Comparison of ENCODE assay signal across 10 cellular contexts in the genomic region with DNA sequence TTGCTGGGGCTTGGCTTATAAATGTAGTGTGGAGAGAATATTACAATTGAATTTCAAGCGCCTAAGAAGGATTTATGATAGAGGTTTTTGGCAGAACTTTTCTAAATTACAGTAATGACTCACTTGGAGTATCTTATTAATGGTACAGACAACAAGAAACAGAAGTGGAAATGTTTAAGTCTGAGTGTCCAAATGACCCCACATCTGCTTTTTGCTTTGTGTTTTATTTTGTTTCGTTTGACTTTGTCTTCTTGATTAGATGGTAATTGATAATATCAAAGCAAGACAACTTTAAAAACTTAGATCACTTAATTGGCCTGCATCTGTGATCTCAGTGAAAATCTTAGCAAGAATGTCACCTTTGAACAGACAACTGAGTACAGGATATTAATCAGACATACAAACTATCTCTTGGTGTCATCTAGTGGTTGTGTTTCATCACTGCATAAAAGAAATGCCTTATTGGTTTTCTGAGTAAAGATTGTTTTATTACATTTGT.
DNase-seq lines count a peak whose midpoint lies in the region; ATAC-seq and TF ChIP-seq lines count a peak whose summit lies in the region.
"Had no signal": no experiment of that assay in that cellular context is flagged by ENCODE, and none has a peak within 500 bp of the region (broad histone marks: within the 10 kb centered on the region; RNA-seq: fewer than 3 reads in every experiment).

No MANE protein-coding gene starts in this region.

- H3K9me3 ChIP-seq in BE2C, result no peaks in the 10 kb centered on the region
- H3K9me3 ChIP-seq in Peyer's patch, result no peaks in the 10 kb centered on the region
- no peaks in the 10 kb centered on the region for H3K9me3 ChIP-seq in hepatocyte (ENCODE audit: low read depth)

- H3K9me3 Mint-ChIP-seq in HFFc6, result peaks cover 4% of the 10 kb centered on the region; the same call in 1 of the 2 replicates
- peaks cover 4 to 5% of the 10 kb centered on the region in 2 donors for H3K9me3 Mint-ChIP-seq in natural killer cell
- H3K9me3 Mint-ChIP-seq: natural killer cell treated with Interleukin-12 subunit alpha and Interleukin-12 subunit beta and Interleukin-15 and Interleukin-18, amount 100 ng/mL, for 72 hours had no signal

- H3K36me3 ChIP-seq in BE2C, result no peaks in the 10 kb centered on the region
- H3K36me3 ChIP-seq in Peyer's patch, result no peaks in the 10 kb centered on the region
- no peaks in the 10 kb centered on the region for H3K36me3 ChIP-seq in hepatocyte (replicated peaks; ENCODE audit: insufficient read depth, low read depth)

- TF ChIP-seq CTCF in BE2C (IDR thresholded peaks at IDR 0.05; ENCODE audit: low read depth, low read length) (peak; percentile 60), HFFc6 (IDR thresholded peaks at IDR 0.05) (peak; percentile 75; the same call in 1 of the 2 replicates), Peyer's patch (IDR thresholded peaks at IDR 0.05) (peak in 4 of 6 experiments; percentile 6 to 62 (median 54)), hepatocyte (IDR thresholded peaks at IDR 0.05; ENCODE audit: poor library complexity) (peak; percentile 66), natural killer cell (IDR thresholded peaks at IDR 0.05) (no peak)

- no peaks in the 10 kb centered on the region for H3K79me2 ChIP-seq in hepatocyte

- peaks cover 12% of the 10 kb centered on the region for H3K4me1 ChIP-seq in BE2C
- H3K4me1 ChIP-seq in Peyer's patch, result no peaks in the 10 kb centered on the region
- H3K4me1 ChIP-seq in hepatocyte (ENCODE audit: insufficient read depth), result no peaks in the 10 kb centered on the region

- ATAC-seq in natural killer cell (no peak), HG03280 (IDR thresholded peaks at IDR 0.05; ENCODE audit: unreplicated experiment) (no peak), GM21423 (IDR thresholded peaks at IDR 0.05; ENCODE audit: unreplicated experiment) (no peak)
- ATAC-seq: natural killer cell treated with Interleukin-12 subunit alpha and Interleukin-12 subunit beta and Interleukin-15 and Interleukin-18, amount 100 ng/mL, for 72 hours had no signal

- no peak for DNase-seq in BE2C
- DNase-seq in HFFc6, result peak; percentile 39
- DNase-seq in Peyer's patch, result no peak
- DNase-seq in hepatocyte (ENCODE audit: low spot score), result peak; percentile 12
- DNase-seq in natural killer cell, result no peak
- no peak for DNase-seq in SHP77 (lab: John Stamatoyannopoulos, UW)
- DNase-seq: GF-D8 had no signal

- no peaks in the 10 kb centered on the region for H4K20me1 ChIP-seq in hepatocyte (ENCODE audit: insufficient read depth, poor library complexity, severe bottlenecking)

- H3K4me3 Mint-ChIP-seq in HFFc6 (no peak overlapping the region), natural killer cell (no peak overlapping the region)
- H3K4me3 Mint-ChIP-seq: natural killer cell treated with Interleukin-12 subunit alpha and Interleukin-12 subunit beta and Interleukin-15 and Interleukin-18, amount 100 ng/mL, for 72 hours had no signal

- H3K27ac Mint-ChIP-seq in HFFc6 (no peak overlapping the region), natural killer cell (no peak overlapping the region)
- H3K27ac Mint-ChIP-seq: natural killer cell treated with Interleukin-12 subunit alpha and Interleukin-12 subunit beta and Interleukin-15 and Interleukin-18, amount 100 ng/mL, for 72 hours had no signal

- TF ChIP-seq POLR2A in Peyer's patch (IDR thresholded peaks at IDR 0.05), result no peak

- H3K36me3 Mint-ChIP-seq in HFFc6 (ENCODE audit: low read depth) (no peaks in the 10 kb centered on the region), natural killer cell (no peaks in the 10 kb centered on the region)
- H3K36me3 Mint-ChIP-seq: natural killer cell treated with Interleukin-12 subunit alpha and Interleukin-12 subunit beta and Interleukin-15 and Interleukin-18, amount 100 ng/mL, for 72 hours had no signal

- no peak overlapping the region for H3K4me2 ChIP-seq in hepatocyte

- WGBS in hepatocyte (ENCODE audit: low lambda C conversion rate, missing lambda C conversion rate), result 39% methylated on average over 2 of the region's 2 CpGs

- H3K27ac ChIP-seq in Peyer's patch (no peak overlapping the region), hepatocyte (no peak overlapping the region)

- H2AFZ ChIP-seq in hepatocyte, result no peak overlapping the region

- H3K27me3 Mint-ChIP-seq in HFFc6 (ENCODE audit: insufficient read depth), result no peaks in the 10 kb centered on the region
- H3K27me3 Mint-ChIP-seq in natural killer cell (ENCODE audit: low read depth in 2 of 2), result no peaks in the 10 kb centered on the region
- H3K27me3 Mint-ChIP-seq: natural killer cell treated with Interleukin-12 subunit alpha and Interleukin-12 subunit beta and Interleukin-15 and Interleukin-18, amount 100 ng/mL, for 72 hours had no signal

- no peaks in the 10 kb centered on the region for H3K9me2 ChIP-seq in hepatocyte (replicated peaks; ENCODE audit: insufficient read depth)

- H3K4me3 ChIP-seq in BE2C (ENCODE audit: low read depth, low read length), result peak overlapping the region; percentile 28; the same call in 1 of the 2 replicates
- H3K4me3 ChIP-seq in Peyer's patch, result no peak overlapping the region
- no peak overlapping the region for H3K4me3 ChIP-seq in hepatocyte

- H3K27me3 ChIP-seq in BE2C (no peaks in the 10 kb centered on the region), Peyer's patch (no peaks in the 10 kb centered on the region), hepatocyte (no peaks in the 10 kb centered on the region)

- intact Hi-C loops in natural killer cell (cut with micrococcal nuclease), result no loop called here

- H3K4me1 Mint-ChIP-seq in HFFc6 (ENCODE audit: low read depth) (no peaks in the 10 kb centered on the region), natural killer cell (no peaks in the 10 kb centered on the region)

Comparison
In these comparisons a context has a peak if more than half of its experiments do, and no peak if none do; other contexts are left out.
1. DNase-seq: peak in HFFc6 (single experiment) and hepatocyte (single experiment); none in BE2C (single experiment), Peyer's patch (0 of 3), natural killer cell (single experiment) and SHP77 (0 of 2).